In genomic region chr7:118974836-118975235, GRCh38 we compare ENCODE assay signal across 16 cellular contexts.
DNase-seq lines count a peak whose midpoint lies in the region; TF ChIP-seq lines count a peak whose summit lies in the region.
"Had no signal": no experiment of that assay in that cellular context is flagged by ENCODE, and none has a peak within 500 bp of the region (broad histone marks: within the 10 kb centered on the region; RNA-seq: fewer than 3 reads in every experiment).

No MANE protein-coding gene starts in this region.

- DNase-seq in NCI-H146 (lab: John Stamatoyannopoulos, UW) (peak; percentile 1), NCI-H146 treated with DMSO at 0.1 percent for 48 hours (lab: John Stamatoyannopoulos, UW; ENCODE audit: unreplicated experiment) (no peak), NCI-H69 (lab: John Stamatoyannopoulos, UW) (peak; percentile 79), epithelial cell of esophagus (ENCODE audit: low read depth) (peak; percentile 11), smooth muscle cell (lab: John Stamatoyannopoulos, UW; ENCODE audit: unreplicated experiment) (no peak), T-helper 9 cell (no peak), HT-29 (ENCODE audit: low spot score) (no peak), hepatocyte (ENCODE audit: low spot score) (no peak)
- DNase-seq: CD4-positive, alpha-beta memory T cell; DMS153; H9; NCI-H2029 treated with DMSO at 0.1 percent for 48 hours; NCI-H524 treated with DMSO at 0.1 percent for 48 hours had no signal

- no peaks in the 10 kb centered on the region for H3K36me3 ChIP-seq in smooth muscle cell (ENCODE audit: low read depth)
- no peaks in the 10 kb centered on the region for H3K36me3 ChIP-seq in hepatocyte (replicated peaks; ENCODE audit: insufficient read depth, low read depth)
- H3K36me3 ChIP-seq: BLaER1 treated with 17β-estradiol and CSF1 and Interleukin-3, amounts not matched to agents 10 nM and 100 nM had no signal

- no peaks in the 10 kb centered on the region for H3K79me2 ChIP-seq in smooth muscle cell (ENCODE audit: low read depth)
- H3K79me2 ChIP-seq in hepatocyte = no peaks in the 10 kb centered on the region

- H4K20me1 ChIP-seq in smooth muscle cell (ENCODE audit: low read depth) (no peaks in the 10 kb centered on the region), hepatocyte (ENCODE audit: insufficient read depth, poor library complexity, severe bottlenecking) (no peaks in the 10 kb centered on the region)
- H4K20me1 ChIP-seq: BLaER1 treated with 17β-estradiol and CSF1 and Interleukin-3, amounts not matched to agents 10 nM and 100 nM had no signal

- H3K4me3 ChIP-seq in epithelial cell of esophagus (ENCODE audit: low read length) (no peak overlapping the region), smooth muscle cell (no peak overlapping the region), hepatocyte (no peak overlapping the region)
- H3K4me3 ChIP-seq: BLaER1 treated with 17β-estradiol and CSF1 and Interleukin-3, amounts not matched to agents 10 nM and 100 nM had no signal

- H3K27ac ChIP-seq in smooth muscle cell (ENCODE audit: low read depth) (no peak overlapping the region), hepatocyte (no peak overlapping the region)
- H3K27ac ChIP-seq: 22Rv1; BLaER1 treated with 17β-estradiol and CSF1 and Interleukin-3, amounts not matched to agents 10 nM and 100 nM; KMS-11 had no signal

- no peaks in the 10 kb centered on the region for H3F3A ChIP-seq in smooth muscle cell (ENCODE audit: low read depth)

- TF ChIP-seq CTCF in epithelial cell of esophagus (IDR thresholded peaks at IDR 0.05; ENCODE audit: insufficient read depth, low read depth, low read length, missing control alignments) (no peak), smooth muscle cell (IDR thresholded peaks at IDR 0.05; ENCODE audit: borderline replicate concordance, insufficient read depth, poor library complexity, severe bottlenecking) (no peak), hepatocyte (IDR thresholded peaks at IDR 0.05; ENCODE audit: poor library complexity) (no peak)

- 82% methylated on average over 1 of the region's 1 CpG for WGBS in smooth muscle cell (ENCODE audit: low lambda C conversion rate)
- WGBS in hepatocyte (ENCODE audit: low lambda C conversion rate, missing lambda C conversion rate) = 81% methylated on average over 1 of the region's 1 CpG

- H3K9me3 ChIP-seq in smooth muscle cell (replicated peaks; ENCODE audit: low read depth) (no peaks in the 10 kb centered on the region), hepatocyte (ENCODE audit: low read depth) (no peaks in the 10 kb centered on the region)
- H3K9me3 ChIP-seq: BLaER1 treated with 17β-estradiol and CSF1 and Interleukin-3, amounts not matched to agents 10 nM and 100 nM had no signal

- H3K4me1 ChIP-seq in smooth muscle cell (ENCODE audit: low read depth) = no peaks in the 10 kb centered on the region
- H3K4me1 ChIP-seq in hepatocyte (ENCODE audit: insufficient read depth) = no peaks in the 10 kb centered on the region
- H3K4me1 ChIP-seq: BLaER1 treated with 17β-estradiol and CSF1 and Interleukin-3, amounts not matched to agents 10 nM and 100 nM had no signal

- H2AFZ ChIP-seq in smooth muscle cell (ENCODE audit: low read depth) (peak overlapping the region; percentile 23), hepatocyte (no peak overlapping the region)

- H3K4me2 ChIP-seq in smooth muscle cell = no peak overlapping the region
- H3K4me2 ChIP-seq in hepatocyte = no peak overlapping the region
- H3K4me2 ChIP-seq: BLaER1 treated with 17β-estradiol and CSF1 and Interleukin-3, amounts not matched to agents 10 nM and 100 nM; KMS-11 had no signal

- no peak overlapping the region for H3K9ac ChIP-seq in smooth muscle cell (ENCODE audit: low read depth)
- H3K9ac ChIP-seq: BLaER1 treated with 17β-estradiol and CSF1 and Interleukin-3, amounts not matched to agents 10 nM and 100 nM; KMS-11 had no signal

- no peaks in the 10 kb centered on the region for H3K9me2 ChIP-seq in hepatocyte (replicated peaks; ENCODE audit: insufficient read depth)

- H3K27me3 ChIP-seq in smooth muscle cell (ENCODE audit: low read depth) = no peaks in the 10 kb centered on the region
- H3K27me3 ChIP-seq in hepatocyte = no peaks in the 10 kb centered on the region
- H3K27me3 ChIP-seq: BLaER1 treated with 17β-estradiol and CSF1 and Interleukin-3, amounts not matched to agents 10 nM and 100 nM had no signal

Comparison
In these comparisons a context has a peak if more than half of its experiments do, and no peak if none do; other contexts are left out.
1. DNase-seq: peak in NCI-H146 (single experiment), NCI-H69 (single experiment) and epithelial cell of esophagus (single experiment); none in NCI-H146 treated with DMSO at 0.1 percent for 48 hours (single experiment), smooth muscle cell (single experiment), T-helper 9 cell (single experiment), HT-29 (single experiment) and hepatocyte (single experiment).